In genomic region chr5:65066385-65066784, GRCh38 we compare ENCODE assay signal across 11 cellular contexts.
DNase-seq lines count a peak whose midpoint lies in the region; ATAC-seq lines count a peak whose summit lies in the region.
"Had no signal": no experiment of that assay in that cellular context is flagged by ENCODE, and none has a peak within 500 bp of the region (broad histone marks: within the 10 kb centered on the region; RNA-seq: fewer than 3 reads in every experiment).

No MANE protein-coding gene starts in this region.

- no peak for DNase-seq in T-helper 17 cell
- no peak for DNase-seq in stimulated activated naive CD8-positive, alpha-beta T cell treated with anti-CD3 and anti-CD28 coated beads, Interleukin-15, amount 100 ng/mL, for 72 hours
- no peak for DNase-seq in HCEC 1CT
- DNase-seq in stimulated activated CD4-positive, alpha-beta T cell treated with anti-CD3 and anti-CD28 coated beads, Interleukin-4, amount 100 ng/mL, for 4 hours: no peak
- DNase-seq in NCI-H1105 (lab: John Stamatoyannopoulos, UW): no peak
- DNase-seq: kidney glomerular epithelial cell, SJCRH30 had no signal

- H3K36me3 Mint-ChIP-seq in T-helper 17 cell (ENCODE audit: low read depth): peaks cover 8% of the 10 kb centered on the region
- H3K36me3 Mint-ChIP-seq: brain had no signal

- no peaks in the 10 kb centered on the region for H3K9me3 ChIP-seq in T-helper 17 cell (ENCODE audit: control insufficient read depth, low read length, poor library complexity, severe bottlenecking)
- H3K9me3 ChIP-seq: HAP-1 had no signal

- peaks cover 19% of the 10 kb centered on the region for H3K27me3 Mint-ChIP-seq in T-helper 17 cell
- peaks cover 9% of the 10 kb centered on the region for H3K27me3 Mint-ChIP-seq in stimulated activated naive CD8-positive, alpha-beta T cell treated with anti-CD3 and anti-CD28 coated beads, Interleukin-15, amount 100 ng/mL, for 72 hours

- H3K4me1 Mint-ChIP-seq in T-helper 17 cell: peaks cover 2% of the 10 kb centered on the region
- no peaks in the 10 kb centered on the region for H3K4me1 Mint-ChIP-seq in stimulated activated naive CD8-positive, alpha-beta T cell treated with anti-CD3 and anti-CD28 coated beads, Interleukin-15, amount 100 ng/mL, for 72 hours

- H3K27ac Mint-ChIP-seq in T-helper 17 cell: peak overlapping the region; percentile 71
- no peak overlapping the region for H3K27ac Mint-ChIP-seq in stimulated activated naive CD8-positive, alpha-beta T cell treated with anti-CD3 and anti-CD28 coated beads, Interleukin-15, amount 100 ng/mL, for 72 hours

- ATAC-seq in GM19452 (IDR thresholded peaks at IDR 0.05; ENCODE audit: unreplicated experiment) (peak; percentile 69), HG03025 (IDR thresholded peaks at IDR 0.05; ENCODE audit: low FRiP score, unreplicated experiment) (peak; percentile 65), T-helper 17 cell (no peak)
- peak; percentile 56 for ATAC-seq in stimulated activated naive CD8-positive, alpha-beta T cell treated with anti-CD3 and anti-CD28 coated beads, Interleukin-15, amount 100 ng/mL, for 72 hours

- H3K4me3 Mint-ChIP-seq in T-helper 17 cell: no peak overlapping the region
- no peak overlapping the region for H3K4me3 Mint-ChIP-seq in stimulated activated naive CD8-positive, alpha-beta T cell treated with anti-CD3 and anti-CD28 coated beads, Interleukin-15, amount 100 ng/mL, for 72 hours
- H3K4me3 Mint-ChIP-seq: brain had no signal

- H3K9me3 Mint-ChIP-seq in stimulated activated naive CD8-positive, alpha-beta T cell treated with anti-CD3 and anti-CD28 coated beads, Interleukin-15, amount 100 ng/mL, for 72 hours: no peaks in the 10 kb centered on the region
